Comparison of ENCODE assay signal across 14 cellular contexts in genomic region chr4:75892508-75892907, GRCh38. TPM values are rescaled to one million over a fixed set of nuclear protein-coding genes. Genes with fewer than 3 reads are reported as not detected.
A peak's percentile ranks its signal among the peaks of the same experiment; 100 is the strongest.
DNase-seq lines count a peak whose midpoint lies in the region; ATAC-seq and TF ChIP-seq lines count a peak whose summit lies in the region.
"Had no signal": no experiment of that assay in that cellular context is flagged by ENCODE, and none has a peak within 500 bp of the region (broad histone marks: within the 10 kb centered on the region; RNA-seq: fewer than 3 reads in every experiment).

No MANE protein-coding gene starts in this region.

- DNase-seq in GM12865 (ENCODE audit: low read depth), result peak; percentile 5
- no peak for DNase-seq in MM.1S
- DNase-seq in chondrocyte (ENCODE audit: low spot score), result no peak
- no peak for DNase-seq in osteocyte (ENCODE audit: extremely low spot score, unreplicated experiment)
- DNase-seq in natural killer cell treated with Interleukin-12 subunit alpha and Interleukin-12 subunit beta and Interleukin-15 and Interleukin-18, amount 100 ng/mL, for 72 hours (ENCODE audit: low spot score), result no peak
- DNase-seq in NCI-H2171 (lab: John Stamatoyannopoulos, UW), result no peak
- no peak for DNase-seq in NOMO-1 treated with dmso at 0.1 percent for 144 hours (lab: John Stamatoyannopoulos, UW; ENCODE audit: unreplicated experiment)
- DNase-seq: activated CD4-positive, alpha-beta memory T cell treated with anti-CD3 and anti-CD28 coated beads, Interleukin-2, amount 10 ng/mL, durations not matched to agents 7 days and 5 days; activated naive CD4-positive, alpha-beta T cell; colonic mucosa; kidney; sigmoid colon; T-helper 9 cell had no signal

- no peaks in the 10 kb centered on the region for H3K4me1 Mint-ChIP-seq in chondrocyte (ENCODE audit: low read depth)
- H3K4me1 Mint-ChIP-seq in osteocyte (ENCODE audit: unreplicated experiment), result no peaks in the 10 kb centered on the region
- no peaks in the 10 kb centered on the region for H3K4me1 Mint-ChIP-seq in natural killer cell treated with Interleukin-12 subunit alpha and Interleukin-12 subunit beta and Interleukin-15 and Interleukin-18, amount 100 ng/mL, for 72 hours (ENCODE audit: low read depth in 2 of 2)
- H3K4me1 Mint-ChIP-seq: activated CD4-positive, alpha-beta memory T cell treated with anti-CD3 and anti-CD28 coated beads, Interleukin-2, amount 10 ng/mL, durations not matched to agents 7 days and 5 days had no signal

- no peak overlapping the region for H3K9ac ChIP-seq in MM.1S (ENCODE audit: low read length)

- ATAC-seq in natural killer cell treated with Interleukin-12 subunit alpha and Interleukin-12 subunit beta and Interleukin-15 and Interleukin-18, amount 100 ng/mL, for 72 hours, result no peak

- no peak overlapping the region for H3K27ac ChIP-seq in MM.1S (ENCODE audit: low read length)
- H3K27ac ChIP-seq: colonic mucosa, sigmoid colon had no signal

- no peaks in the 10 kb centered on the region for H3K4me1 ChIP-seq in MM.1S (ENCODE audit: low read length)
- H3K4me1 ChIP-seq: colonic mucosa, sigmoid colon had no signal

- H3K4me3 Mint-ChIP-seq in chondrocyte (ENCODE audit: unreplicated experiment) (no peak overlapping the region), osteocyte (ENCODE audit: unreplicated experiment) (no peak overlapping the region)
- no peak overlapping the region for H3K4me3 Mint-ChIP-seq in natural killer cell treated with Interleukin-12 subunit alpha and Interleukin-12 subunit beta and Interleukin-15 and Interleukin-18, amount 100 ng/mL, for 72 hours
- H3K4me3 Mint-ChIP-seq: activated CD4-positive, alpha-beta memory T cell treated with anti-CD3 and anti-CD28 coated beads, Interleukin-2, amount 10 ng/mL, durations not matched to agents 7 days and 5 days had no signal

- H3K9me2 ChIP-seq in MM.1S (replicated peaks; ENCODE audit: insufficient read depth, low read length), result no peaks in the 10 kb centered on the region

- TF ChIP-seq CTCF in GM12865 (IDR thresholded peaks at IDR 0.05; ENCODE audit: insufficient read depth, low read depth, low read length, missing control alignments) (peak; percentile 22), MM.1S (IDR thresholded peaks at IDR 0.05; ENCODE audit: low read length) (peak; percentile 25), chondrocyte (IDR thresholded peaks at IDR 0.05) (peak; percentile 22), osteocyte (IDR thresholded peaks at IDR 0.05) (peak; percentile 7)

- H3K36me3 Mint-ChIP-seq in chondrocyte (ENCODE audit: low read depth) (no peaks in the 10 kb centered on the region), osteocyte (ENCODE audit: unreplicated experiment) (no peaks in the 10 kb centered on the region)
- H3K36me3 Mint-ChIP-seq in natural killer cell treated with Interleukin-12 subunit alpha and Interleukin-12 subunit beta and Interleukin-15 and Interleukin-18, amount 100 ng/mL, for 72 hours, result no peaks in the 10 kb centered on the region

- H3K79me2 ChIP-seq in MM.1S (ENCODE audit: low read length), result no peaks in the 10 kb centered on the region

- peaks cover 2% of the 10 kb centered on the region for H3K9me3 Mint-ChIP-seq in chondrocyte (ENCODE audit: low read depth)
- H3K9me3 Mint-ChIP-seq in osteocyte (ENCODE audit: unreplicated experiment), result no peaks in the 10 kb centered on the region
- H3K9me3 Mint-ChIP-seq in natural killer cell treated with Interleukin-12 subunit alpha and Interleukin-12 subunit beta and Interleukin-15 and Interleukin-18, amount 100 ng/mL, for 72 hours, result no peaks in the 10 kb centered on the region
- H3K9me3 Mint-ChIP-seq: activated CD4-positive, alpha-beta memory T cell treated with anti-CD3 and anti-CD28 coated beads, Interleukin-2, amount 10 ng/mL, durations not matched to agents 7 days and 5 days had no signal

- no peak overlapping the region for H2AFZ ChIP-seq in MM.1S (ENCODE audit: low read length)

- no peaks in the 10 kb centered on the region for H3F3A ChIP-seq in MM.1S (ENCODE audit: insufficient read depth, low read length)

- H3K27me3 ChIP-seq in MM.1S (replicated peaks; ENCODE audit: insufficient read depth, low read length), result no peaks in the 10 kb centered on the region
- H3K27me3 ChIP-seq: colonic mucosa, sigmoid colon had no signal

- H3K27ac Mint-ChIP-seq in chondrocyte (ENCODE audit: unreplicated experiment), result no peak overlapping the region
- no peak overlapping the region for H3K27ac Mint-ChIP-seq in osteocyte (ENCODE audit: unreplicated experiment)
- no peak overlapping the region for H3K27ac Mint-ChIP-seq in natural killer cell treated with Interleukin-12 subunit alpha and Interleukin-12 subunit beta and Interleukin-15 and Interleukin-18, amount 100 ng/mL, for 72 hours
- H3K27ac Mint-ChIP-seq: activated CD4-positive, alpha-beta memory T cell treated with anti-CD3 and anti-CD28 coated beads, Interleukin-2, amount 10 ng/mL, durations not matched to agents 7 days and 5 days had no signal

- H3K4me2 ChIP-seq in MM.1S (ENCODE audit: low read depth, low read length), result no peak overlapping the region

- H3K4me3 ChIP-seq in GM12865 (ENCODE audit: low read depth, low read length) (no peak overlapping the region), MM.1S (ENCODE audit: low read length) (no peak overlapping the region)
- H3K4me3 ChIP-seq: colonic mucosa, sigmoid colon had no signal

- peaks cover 27% of the 10 kb centered on the region for H3K27me3 Mint-ChIP-seq in chondrocyte (ENCODE audit: low read depth)
- peaks cover 25% of the 10 kb centered on the region for H3K27me3 Mint-ChIP-seq in osteocyte (ENCODE audit: unreplicated experiment)
- H3K27me3 Mint-ChIP-seq in natural killer cell treated with Interleukin-12 subunit alpha and Interleukin-12 subunit beta and Interleukin-15 and Interleukin-18, amount 100 ng/mL, for 72 hours, result peaks cover 6 to 7% of the 10 kb centered on the region in 2 donors

- H3K36me3 ChIP-seq in MM.1S (replicated peaks; ENCODE audit: insufficient read depth, low read length), result no peaks in the 10 kb centered on the region
- H3K36me3 ChIP-seq: colonic mucosa, sigmoid colon had no signal

- no peaks in the 10 kb centered on the region for H4K20me1 ChIP-seq in MM.1S (ENCODE audit: insufficient read depth, low read length)

- H3K9me3 ChIP-seq in MM.1S (replicated peaks; ENCODE audit: insufficient read depth, low read length), result no peaks in the 10 kb centered on the region
- H3K9me3 ChIP-seq: colonic mucosa, sigmoid colon had no signal

RNA-seq across cellular contexts. Expression of gene PPEF2, which starts 9.7 kb away (rescaled TPM):
- total RNA-seq in chondrocyte (not detected in 3 replicates), osteocyte (not detected in 2 replicates)
- not detected for total RNA-seq in natural killer cell treated with Interleukin-12 subunit alpha and Interleukin-12 subunit beta and Interleukin-15 and Interleukin-18, amount 100 ng/mL, for 72 hours
- total RNA-seq: colonic mucosa, fibroblast of lung, kidney had no signal

RNA-seq across cellular contexts. Expression of gene NAAA, which starts 48.3 kb away (rescaled TPM):
- total RNA-seq in chondrocyte (18.3 to 19.2 TPM (median 18.6 TPM) in 3 replicates), osteocyte (15.0 and 17.0 TPM in 2 replicates)
- total RNA-seq in natural killer cell treated with Interleukin-12 subunit alpha and Interleukin-12 subunit beta and Interleukin-15 and Interleukin-18, amount 100 ng/mL, for 72 hours, result 10 to 100 TPM; 17.5 to 48.2 TPM
